ENCODE assay signal across 15 cellular contexts in genomic region chr7:128270799-128271411, GRCh38. TPM values are rescaled to one million over a fixed set of nuclear protein-coding genes. Genes with fewer than 3 reads are reported as not detected.
DNase-seq lines count a peak whose midpoint lies in the region; ATAC-seq and TF ChIP-seq lines count a peak whose summit lies in the region.
"Had no signal": no experiment of that assay in that cellular context is flagged by ENCODE, and none has a peak within 500 bp of the region (broad histone marks: within the 10 kb centered on the region; RNA-seq: fewer than 3 reads in every experiment).

No MANE protein-coding gene starts in this region.

- H3K36me3 ChIP-seq in IMR-90 (ENCODE audit: control insufficient read depth, insufficient read depth, low read length) (no peaks in the 10 kb centered on the region), fibroblast of lung (ENCODE audit: control insufficient read depth, insufficient read depth, low read length) (no peaks in the 10 kb centered on the region), neutrophil (no peaks in the 10 kb centered on the region), WERI-Rb-1 (no peaks in the 10 kb centered on the region)
- H3K36me3 ChIP-seq in CD8-positive, alpha-beta T cell (ENCODE audit: insufficient read depth, low read length) = no peaks in the 10 kb centered on the region

- H3K79me1 ChIP-seq in IMR-90 (ENCODE audit: low read depth in 1 of 2, low read length in 2 of 2) = no peaks in the 10 kb centered on the region

- no peaks in the 10 kb centered on the region for H3K4me1 Mint-ChIP-seq in CD8-positive, alpha-beta T cell (ENCODE audit: low read depth)

- no peak overlapping the region for H2BK5ac ChIP-seq in IMR-90 (ENCODE audit: low read depth, low read length, poor library complexity, severe bottlenecking)

- H3K56ac ChIP-seq in IMR-90 (ENCODE audit: extremely low read depth, insufficient read depth, low read length) = no peak overlapping the region

- H4K20me1 ChIP-seq in IMR-90 (ENCODE audit: insufficient read depth, low read length) (no peaks in the 10 kb centered on the region), fibroblast of lung (ENCODE audit: control insufficient read depth, extremely low read depth, insufficient read depth, low read length) (no peaks in the 10 kb centered on the region)

- peaks cover 12% of the 10 kb centered on the region for H3K4me1 ChIP-seq in IMR-90 (ENCODE audit: control insufficient read depth, insufficient read depth, low read length)
- H3K4me1 ChIP-seq in fibroblast of lung (ENCODE audit: control insufficient read depth, extremely low read depth, insufficient read depth, low read length) = peaks cover 8% of the 10 kb centered on the region
- H3K4me1 ChIP-seq in neutrophil (ENCODE audit: control insufficient read depth in 1 of 2, insufficient read depth in 1 of 2, low read depth in 1 of 2, low read length in 1 of 2) = peaks cover 14 to 16% of the 10 kb centered on the region in 2 experiments
- no peaks in the 10 kb centered on the region for H3K4me1 ChIP-seq in CD8-positive, alpha-beta T cell (ENCODE audit: insufficient read depth, low read length)

- no peak overlapping the region for H2BK15ac ChIP-seq in IMR-90 (ENCODE audit: low read depth, low read length)

- H3K18ac ChIP-seq in IMR-90 (ENCODE audit: low read depth, low read length) = no peak overlapping the region

- H3K27ac Mint-ChIP-seq in CD8-positive, alpha-beta T cell = no peak overlapping the region
- H3K27ac Mint-ChIP-seq: T-helper 1 cell treated with Interleukin-12 subunit alpha and Interleukin-12 subunit beta and Interleukin-4 antibody, amounts not matched to agents 30 μg/mL and 1 μg/mL, for 36 hours had no signal

- peaks cover 30% of the 10 kb centered on the region for H3K27me3 Mint-ChIP-seq in CD8-positive, alpha-beta T cell (ENCODE audit: low read depth)

- no peak for TF ChIP-seq POLR2A in IMR-90 (IDR thresholded peaks at IDR 0.05; ENCODE audit: low read depth, low read length)

- no peak overlapping the region for H3K4me3 Mint-ChIP-seq in CD8-positive, alpha-beta T cell
- H3K4me3 Mint-ChIP-seq: T-helper 1 cell treated with Interleukin-12 subunit alpha and Interleukin-12 subunit beta and Interleukin-4 antibody, amounts not matched to agents 30 μg/mL and 1 μg/mL, for 36 hours had no signal

- no peak overlapping the region for H3K23ac ChIP-seq in IMR-90 (ENCODE audit: low read depth, low read length)

- intact Hi-C loops in IMR-90 (cut with micrococcal nuclease) = no loop called here
- intact Hi-C loops in CD8-positive, alpha-beta T cell (cut with DNase I, micrococcal nuclease) = no loop called here

- in situ Hi-C loops in IMR-90 (cut with MboI; ENCODE audit: low sequenced_read_pairs) (no loop called here), GM13976 (cut with MboI; ENCODE audit: low sequenced_read_pairs, unreplicated experiment) (no loop called here)

- H4K5ac ChIP-seq in IMR-90 (ENCODE audit: low read depth, low read length) = no peak overlapping the region

- TF ChIP-seq CTCF in AG04449 (IDR thresholded peaks at IDR 0.05; ENCODE audit: insufficient read depth, low read length, missing control alignments) (peak; percentile 26), IMR-90 (conservative IDR thresholded peaks at IDR 0.05; ENCODE audit: low read depth, low read length) (no peak), fibroblast of lung (conservative IDR thresholded peaks at IDR 0.05 in 1 of 2, IDR thresholded peaks at IDR 0.05 in 1 of 2; ENCODE audit: low read depth in 1 of 2, low read length in 2 of 2) (peak; percentile 16 to 35), neutrophil (IDR thresholded peaks at IDR 0.05) (no peak), GM13976 (IDR thresholded peaks at IDR 0.05; ENCODE audit: borderline replicate concordance, control extremely low read depth, extremely low read depth, insufficient read depth, missing control alignments) (no peak), WERI-Rb-1 (IDR thresholded peaks at IDR 0.05; ENCODE audit: low read depth, low read length) (no peak)
- no peak for TF ChIP-seq CTCF in CD8-positive, alpha-beta T cell (IDR thresholded peaks at IDR 0.05)

- no peak for TF ChIP-seq RAD21 in IMR-90 (IDR thresholded peaks at IDR 0.05; ENCODE audit: low read length)

- no peak overlapping the region for H2AK5ac ChIP-seq in IMR-90 (ENCODE audit: low read depth, low read length)

- H3K36me3 Mint-ChIP-seq in CD8-positive, alpha-beta T cell = no peaks in the 10 kb centered on the region

- DNase-seq in AG04449 (ENCODE audit: low read depth, low spot score) (no peak), IMR-90 (no peak), fibroblast of lung (ENCODE audit: low read depth in 2 of 2) (no peak), GM13976 (ENCODE audit: low spot score) (no peak), WERI-Rb-1 (no peak), DMS 273 (lab: John Stamatoyannopoulos, UW; ENCODE audit: unreplicated experiment) (no peak)
- no peak for DNase-seq in CD8-positive, alpha-beta T cell
- DNase-seq: GOT3, islet precursor cell, trophoblast cell had no signal

- no peak overlapping the region for H2BK120ac ChIP-seq in IMR-90 (ENCODE audit: low read depth, low read length)

- H3K9ac ChIP-seq in IMR-90 (ENCODE audit: low read depth, low read length) = no peak overlapping the region
- H3K9ac ChIP-seq in fibroblast of lung (ENCODE audit: insufficient read depth, low read length) = no peak overlapping the region

- no peak overlapping the region for H4K8ac ChIP-seq in IMR-90 (ENCODE audit: low read depth in 2 of 2, low read length in 2 of 2)

- peaks cover 60% of the 10 kb centered on the region for H3K27me3 ChIP-seq in IMR-90 (ENCODE audit: control insufficient read depth, insufficient read depth, low read length)
- peaks cover 36% of the 10 kb centered on the region for H3K27me3 ChIP-seq in fibroblast of lung (ENCODE audit: control insufficient read depth, insufficient read depth, low read length)
- peaks cover 35% of the 10 kb centered on the region for H3K27me3 ChIP-seq in neutrophil
- H3K27me3 ChIP-seq in WERI-Rb-1 (ENCODE audit: insufficient read depth, low read depth, severe bottlenecking) = no peaks in the 10 kb centered on the region
- H3K27me3 ChIP-seq in CD8-positive, alpha-beta T cell (ENCODE audit: insufficient read depth, low read length) = peaks cover 4% of the 10 kb centered on the region

- no peak overlapping the region for H3K14ac ChIP-seq in IMR-90 (replicated peaks; ENCODE audit: low read depth, low read length)

- no peaks in the 10 kb centered on the region for H3K79me2 ChIP-seq in fibroblast of lung (ENCODE audit: control insufficient read depth, insufficient read depth, low read length)

- ATAC-seq in IMR-90 (ENCODE audit: low read depth) = no peak
- ATAC-seq in CD8-positive, alpha-beta T cell = no peak

- CTCF ChIA-PET in AG04449 (lab: Yijun Ruan, JAX) = interaction anchor here (0.8 to 0.9 kb wide), 2 partner anchors 34 to 51 kb away, joined by 3 read pairs; no protein-coding TSS in a partner anchor
- CTCF ChIA-PET in IMR-90 (lab: Yijun Ruan, JAX) = no interaction called here
- CTCF ChIA-PET in CD8-positive, alpha-beta T cell (lab: Charles Lee) = no interaction called here

- 14% methylated on average over 21 of the region's 39 CpGs; no CpG with 5 or more reads in 1 of the 2 experiments for WGBS in IMR-90 (ENCODE audit: extremely low coverage in 2 of 2, insufficient read length in 1 of 2), 2 experiments

- no peak overlapping the region; the same call in 1 of the 2 replicates for H3K4me3 ChIP-seq in AG04449 (ENCODE audit: low read depth, low read length)
- no peak overlapping the region for H3K4me3 ChIP-seq in IMR-90 (ENCODE audit: insufficient read depth, low read depth, low read length)
- H3K4me3 ChIP-seq in fibroblast of lung (replicated peaks in 1 of 4; ENCODE audit: control extremely low read depth in 1 of 4, insufficient read depth in 1 of 4, low read depth in 3 of 4, low read length in 4 of 4) = peak overlapping the region in 2 of 4 experiments; percentile 34 to 47
- peak overlapping the region; percentile 48 to 62 for H3K4me3 ChIP-seq in neutrophil (ENCODE audit: low read depth in 1 of 2, low read length in 1 of 2)
- H3K4me3 ChIP-seq in WERI-Rb-1 (ENCODE audit: low read depth, low read length) = no peak overlapping the region
- H3K4me3 ChIP-seq in CD8-positive, alpha-beta T cell (ENCODE audit: low read depth, low read length) = no peak overlapping the region

- POLR2A ChIA-PET in AG04449 (lab: Yijun Ruan, JAX) = no interaction called here
- POLR2A ChIA-PET in IMR-90 (lab: Charles Lee; ENCODE audit: unreplicated experiment) = no interaction called here
- POLR2A ChIA-PET in CD8-positive, alpha-beta T cell (lab: Charles Lee) = no interaction called here

- 0 out of 2 replicates have a peak, but pooled peaks cover 2% of the 10 kb centered on the region for H3K9me3 ChIP-seq in IMR-90 (ENCODE audit: control insufficient read depth, insufficient read depth, low read length)
- H3K9me3 ChIP-seq in fibroblast of lung (ENCODE audit: control insufficient read depth, insufficient read depth, low read depth, low read length) = no peaks in the 10 kb centered on the region
- H3K9me3 ChIP-seq in neutrophil = no peaks in the 10 kb centered on the region
- no peaks in the 10 kb centered on the region for H3K9me3 ChIP-seq in WERI-Rb-1 (ENCODE audit: severe bottlenecking)
- H3K9me3 ChIP-seq in CD8-positive, alpha-beta T cell (ENCODE audit: low read length) = no peaks in the 10 kb centered on the region

- no peak overlapping the region for H2BK20ac ChIP-seq in IMR-90 (ENCODE audit: low read depth, low read length)

- dilution Hi-C loops in IMR-90 (cut with HindIII; ENCODE audit: low sequenced_read_pairs, unreplicated experiment) = no loop called here

- BruUV-seq in IMR-90 (replicated peaks; lab: Mats Ljungman, UMichigan) = no TSS peak

- H3K4me2 ChIP-seq in IMR-90 (ENCODE audit: low read depth, low read length) (peak overlapping the region; percentile 41; the same call in 1 of the 2 replicates), fibroblast of lung (ENCODE audit: extremely low read depth, insufficient read depth, low read length) (peak overlapping the region; percentile 85)

- no peak overlapping the region for H2AK9ac ChIP-seq in IMR-90 (replicated peaks; ENCODE audit: low read depth, low read length, poor library complexity)

- H4K91ac ChIP-seq in IMR-90 (ENCODE audit: insufficient read depth, low read depth, low read length) = no peak overlapping the region

- H3K27ac ChIP-seq in IMR-90 (ENCODE audit: insufficient read depth, low read length) (no peak overlapping the region), fibroblast of lung (ENCODE audit: insufficient read depth, low read length) (no peak overlapping the region), neutrophil (no peak overlapping the region), WERI-Rb-1 (no peak overlapping the region)
- H3K27ac ChIP-seq in CD8-positive, alpha-beta T cell (ENCODE audit: low read depth, low read length) = no peak overlapping the region
- H3K27ac ChIP-seq: C4-2B, epithelial cell of prostate had no signal

- no peaks in the 10 kb centered on the region for H3K9me3 Mint-ChIP-seq in CD8-positive, alpha-beta T cell
- H3K9me3 Mint-ChIP-seq: T-helper 1 cell treated with Interleukin-12 subunit alpha and Interleukin-12 subunit beta and Interleukin-4 antibody, amounts not matched to agents 30 μg/mL and 1 μg/mL, for 36 hours had no signal

- no peak overlapping the region for H3K4ac ChIP-seq in IMR-90 (ENCODE audit: low read depth, low read length)

- peaks cover 3% of the 10 kb centered on the region; the same call in 1 of the 2 replicates for H3K9me1 ChIP-seq in IMR-90 (ENCODE audit: insufficient read depth, low read length)

- H2AFZ ChIP-seq in IMR-90 (replicated peaks; ENCODE audit: low read length, poor library complexity) = peak overlapping the region; percentile 36
- H2AFZ ChIP-seq in fibroblast of lung (ENCODE audit: low read length) = peak overlapping the region; percentile 53

RNA-seq across cellular contexts. Expression of gene LEP, which starts 29.8 kb away (rescaled TPM):
- total RNA-seq in IMR-90 (2012; rRNA removed) (not detected in 2 replicates), fibroblast of lung (0.26 and 2.8 TPM in 2 replicates)
- polyA plus RNA-seq in IMR-90 (2012; rRNA removed) (not detected in 2 replicates), fibroblast of lung (0.36 TPM in 1 of 2 replicates, not detected in the other)
- not detected in 2 replicates for polyA plus RNA-seq in IMR-90 (2012; cell fraction: cytosol; rRNA removed)
- polyA plus RNA-seq in IMR-90 (2012; cell fraction: nucleus; rRNA removed; ENCODE audit: low replicate concordance) = not detected in 2 replicates
- 0.42 TPM in 1 of 2 replicates, not detected in the other for polyA plus RNA-seq in fibroblast of lung (2012)
- polyA minus RNA-seq in fibroblast of lung (ENCODE audit: low replicate concordance) = not detected in 2 replicates
- total RNA-seq in CD8-positive, alpha-beta T cell = not detected
- total RNA-seq: OCI-LY7 had no signal

Comparison
In these comparisons a context has a peak if more than half of its experiments do, and no peak if none do; other contexts are left out.
1. H3K4me3 ChIP-seq: peak in neutrophil (2 of 2); none in AG04449 (single experiment), IMR-90 (single experiment), WERI-Rb-1 (single experiment) and CD8-positive, alpha-beta T cell (single experiment).
2. CTCF ChIP-seq: peak in AG04449 (single experiment) and fibroblast of lung (2 of 2); none in IMR-90 (single experiment), neutrophil (single experiment), GM13976 (single experiment), WERI-Rb-1 (single experiment) and CD8-positive, alpha-beta T cell (single experiment).